Comparison of ENCODE assay signal across 8 cellular contexts in the genomic region with DNA sequence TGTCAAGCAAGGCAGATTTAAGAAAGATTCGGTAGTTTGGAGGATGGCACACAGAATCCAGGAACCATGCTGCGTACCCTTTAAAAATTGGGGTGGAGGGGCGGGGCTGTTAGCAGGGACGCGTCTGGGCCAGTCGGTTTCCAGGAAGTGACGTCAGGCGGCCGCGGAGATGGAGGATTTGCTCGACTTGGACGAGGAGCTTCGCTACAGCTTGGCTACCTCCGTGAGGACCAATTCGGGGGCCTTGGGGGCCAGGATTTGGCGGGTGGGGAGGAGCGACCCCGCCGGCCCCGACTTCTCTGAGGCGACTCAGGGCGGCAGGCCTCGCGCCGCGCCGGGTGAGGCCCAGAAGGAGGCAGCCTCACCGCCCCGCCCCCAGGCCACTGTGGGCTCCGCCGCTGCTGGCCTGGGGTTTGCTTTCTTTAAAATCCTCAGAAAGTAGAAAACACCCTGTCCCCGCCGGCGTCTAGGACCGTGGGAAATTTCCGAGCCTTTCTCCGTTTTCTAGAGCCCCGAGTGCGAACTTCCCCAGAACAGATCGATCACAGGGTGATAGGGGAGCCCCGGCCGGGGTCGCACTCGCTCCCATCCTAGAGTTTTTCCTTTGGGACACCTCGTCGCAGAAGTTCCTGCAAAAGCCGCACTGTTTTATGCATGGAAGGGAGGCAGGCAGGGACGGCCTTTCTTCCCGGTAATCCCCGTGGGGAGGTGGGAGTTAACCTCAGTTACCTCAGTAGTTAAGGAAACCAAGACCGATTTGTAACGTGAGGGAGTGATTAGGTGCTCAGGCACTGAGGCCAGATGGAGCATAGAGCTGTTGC. TPM values are rescaled to one million over a fixed set of nuclear protein-coding genes. Genes with fewer than 3 reads are reported as not detected.
DNase-seq lines count a peak whose midpoint lies in the region; ATAC-seq and TF ChIP-seq lines count a peak whose summit lies in the region.

TSS of gene IFT43 (plus strand) at position 146 of the 821 bp plus-strand sequence. CDS start at position 170, 24 bp downstream.

- H3K4me3 Mint-ChIP-seq in nephron progenitor cell, result peak within 1 kb of the TSS; percentile 99
- peak within 1 kb of the TSS; percentile 88 for H3K4me3 Mint-ChIP-seq in stimulated activated naive CD8-positive, alpha-beta T cell treated with anti-CD3 and anti-CD28 coated beads, Interleukin-15, Interleukin-2, amounts not matched to agents 100 ng/mL and 50 ng/mL, for 24 hours

- H3K4me3 ChIP-seq in fibroblast of the aortic adventitia (ENCODE audit: low read depth, low read length), result peak within 1 kb of the TSS; percentile 86

- H3K36me3 Mint-ChIP-seq in nephron progenitor cell (ENCODE audit: low read depth), result peaks cover 21% of the 10 kb centered on the region
- peaks cover 14% of the 10 kb centered on the region for H3K36me3 Mint-ChIP-seq in stimulated activated naive CD8-positive, alpha-beta T cell treated with anti-CD3 and anti-CD28 coated beads, Interleukin-15, Interleukin-2, amounts not matched to agents 100 ng/mL and 50 ng/mL, for 24 hours (ENCODE audit: low read depth)

- no peaks in the 10 kb centered on the region for H3K9me3 ChIP-seq in KOPT-K1 (ENCODE audit: insufficient read depth, low read length, poor library complexity, severe bottlenecking)

- H3K9me3 Mint-ChIP-seq in nephron progenitor cell, result no peaks in the 10 kb centered on the region
- no peaks in the 10 kb centered on the region for H3K9me3 Mint-ChIP-seq in stimulated activated naive CD8-positive, alpha-beta T cell treated with anti-CD3 and anti-CD28 coated beads, Interleukin-15, Interleukin-2, amounts not matched to agents 100 ng/mL and 50 ng/mL, for 24 hours

- DNase-seq in DMS53 (lab: John Stamatoyannopoulos, UW), result peak; percentile 70
- DNase-seq in SHP77 treated with DMSO at 0.1 percent for 48 hours (lab: John Stamatoyannopoulos, UW), result peak; percentile 52
- DNase-seq in activated effector memory CD4-positive, alpha-beta T cell treated with anti-CD3 and anti-CD28 coated beads, Interleukin-2, amount 50 U/mL, for 16 hours, result peak; percentile 96
- DNase-seq in fibroblast of the aortic adventitia (ENCODE audit: low read depth), result peak; percentile 76
- DNase-seq in nephron progenitor cell, result peak; percentile 85

- ATAC-seq in GM21723 (IDR thresholded peaks at IDR 0.05; ENCODE audit: unreplicated experiment), result peak; percentile 66

- peaks cover 36% of the 10 kb centered on the region for H3K27me3 Mint-ChIP-seq in nephron progenitor cell (ENCODE audit: low read depth, poor library complexity)
- H3K27me3 Mint-ChIP-seq in stimulated activated naive CD8-positive, alpha-beta T cell treated with anti-CD3 and anti-CD28 coated beads, Interleukin-15, Interleukin-2, amounts not matched to agents 100 ng/mL and 50 ng/mL, for 24 hours, result no peaks in the 10 kb centered on the region

- no peaks in the 10 kb centered on the region for H3K36me3 ChIP-seq in KOPT-K1 (ENCODE audit: insufficient read depth, low read length)

- TF ChIP-seq CTCF in fibroblast of the aortic adventitia (IDR thresholded peaks at IDR 0.05; ENCODE audit: insufficient read depth, low read length), result no peak
- no peak for TF ChIP-seq CTCF in nephron progenitor cell (IDR thresholded peaks at IDR 0.05)

- H3K27ac Mint-ChIP-seq in nephron progenitor cell, result peak within 1 kb of the TSS; percentile 93
- H3K27ac Mint-ChIP-seq in stimulated activated naive CD8-positive, alpha-beta T cell treated with anti-CD3 and anti-CD28 coated beads, Interleukin-15, Interleukin-2, amounts not matched to agents 100 ng/mL and 50 ng/mL, for 24 hours, result peak within 1 kb of the TSS; percentile 70

- peak within 1 kb of the TSS; percentile 29 for H3K27ac ChIP-seq in KOPT-K1 (ENCODE audit: low read depth, low read length, poor library complexity, severe bottlenecking)

- H3K4me1 Mint-ChIP-seq in nephron progenitor cell, result peaks cover 24% of the 10 kb centered on the region
- H3K4me1 Mint-ChIP-seq in stimulated activated naive CD8-positive, alpha-beta T cell treated with anti-CD3 and anti-CD28 coated beads, Interleukin-15, Interleukin-2, amounts not matched to agents 100 ng/mL and 50 ng/mL, for 24 hours (ENCODE audit: low read depth), result peaks cover 29% of the 10 kb centered on the region

RNA-seq across cellular contexts. Expression of gene IFT43, which starts in this region (rescaled TPM):
- 7.7 and 26.8 TPM in 2 replicates for total RNA-seq in fibroblast of the aortic adventitia (ENCODE audit: low replicate concordance)

Comparison
In these comparisons a context has a peak if more than half of its experiments do, and no peak if none do; other contexts are left out.
1. Peak in every context shown above with its lines: DNase-seq, ATAC-seq, H3K4me3 ChIP-seq and H3K27ac ChIP-seq.